ENCODE assay signal across 1 cellular context in the genomic region with DNA sequence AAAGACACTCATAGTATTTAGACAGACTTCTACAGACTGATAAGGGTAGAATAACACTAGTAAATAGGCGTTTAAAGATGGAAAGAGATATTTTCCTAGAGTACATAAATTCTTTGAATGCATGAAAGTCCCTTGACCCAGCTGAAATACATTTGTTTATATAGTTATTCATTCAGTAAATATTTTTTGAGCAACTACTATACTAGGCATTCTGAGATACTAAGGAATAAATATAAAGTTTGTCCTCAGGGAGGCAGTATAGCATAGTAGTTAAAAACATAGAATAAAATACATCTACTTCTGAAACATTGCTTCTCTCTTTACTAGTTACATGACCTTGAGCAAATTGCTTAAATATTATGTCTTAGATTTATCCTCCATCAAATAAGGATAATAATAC.
TF ChIP-seq lines count a peak whose summit lies in the region.

No MANE protein-coding gene starts in this region.

TF ChIP-seq in K562, 482 proteins besides CTCF, POLR2A, EP300 and RAD21:
- TF ChIP-seq ZNF318 (IDR thresholded peaks at IDR 0.05; ENCODE audit: borderline replicate concordance in 1 of 2, low read depth in 1 of 2) (no peak), PHF20 (IDR thresholded peaks at IDR 0.05; ENCODE audit: partially characterized antibody) (no peak), MTA3 (IDR thresholded peaks at IDR 0.05; ENCODE audit: borderline replicate concordance) (no peak), OTX1 (CRISPR knock-in tag; IDR thresholded peaks at IDR 0.05) (no peak), ZNF212 (CRISPR knock-in tag; IDR thresholded peaks at IDR 0.05) (no peak), ZNF184 (CRISPR knock-in tag; IDR thresholded peaks at IDR 0.05) (no peak), ZZZ3 (IDR thresholded peaks at IDR 0.05) (no peak), RBBP5 (IDR thresholded peaks at IDR 0.05; ENCODE audit: borderline replicate concordance, insufficient read depth, low read length, poor library complexity, severe bottlenecking) (no peak), ESRRB (CRISPR knock-in tag; IDR thresholded peaks at IDR 0.05; ENCODE audit: borderline replicate concordance) (no peak)
